In the genomic region with DNA sequence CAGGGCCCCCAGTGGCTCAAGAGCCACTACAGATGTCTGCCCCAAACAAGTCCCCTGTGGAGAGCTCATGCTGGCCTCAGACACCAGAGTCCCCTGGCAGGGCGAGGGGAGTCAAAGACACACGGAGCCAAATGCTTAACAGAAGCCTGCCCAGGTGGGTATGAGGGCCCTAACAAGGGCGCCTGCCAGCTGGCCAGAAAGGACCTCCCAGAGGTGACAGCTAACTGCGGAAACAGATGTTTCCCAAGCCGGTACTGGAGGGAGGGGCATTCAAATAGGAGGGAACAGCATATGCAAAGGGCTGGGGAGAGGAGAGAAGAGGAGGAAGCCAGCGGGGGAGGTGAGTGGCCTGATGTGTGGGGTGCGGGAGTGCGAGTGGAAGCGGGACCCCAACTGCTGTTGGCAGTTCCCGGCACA, we compare ENCODE assay signal across 9 cellular contexts. TPM values are rescaled to one million over a fixed set of nuclear protein-coding genes. Genes with fewer than 3 reads are reported as not detected.
DNase-seq lines count a peak whose midpoint lies in the region; ATAC-seq, FAIRE-seq and TF ChIP-seq lines count a peak whose summit lies in the region.
"Had no signal": no experiment of that assay in that cellular context is flagged by ENCODE, and none has a peak within 500 bp of the region (broad histone marks: within the 10 kb centered on the region; RNA-seq: fewer than 3 reads in every experiment).

No MANE protein-coding gene starts in this region.

- peak; percentile 57 for TF ChIP-seq POLR2A in GM19099 (IDR thresholded peaks at IDR 0.05; ENCODE audit: extremely low read depth, insufficient read length, low read depth)

- H3K4me3 Mint-ChIP-seq in CD14-positive monocyte (peak overlapping the region; percentile 89 to 98), astrocyte (ENCODE audit: unreplicated experiment) (peak overlapping the region; percentile 80)
- H3K4me3 Mint-ChIP-seq in naive thymus-derived CD8-positive, alpha-beta T cell: peak overlapping the region; percentile 62 to 91 (median 83)

- H2AFZ ChIP-seq in astrocyte (ENCODE audit: low read depth, low read length): no peak overlapping the region

- intact Hi-C loops in CD14-positive monocyte (cut with micrococcal nuclease): loop anchor here (5.0 to 10.0 kb wide), 4 partner anchors 37 to 284 kb away; partner anchors contain the start of genes DOK3 (in 1 of the 2), PDLIM7 (in 1 of the 2) and TMED9 (in 1 of the 2)

- H3K9ac ChIP-seq in astrocyte (ENCODE audit: low read length): peak overlapping the region; percentile 78

- POLR2A ChIA-PET in naive thymus-derived CD8-positive, alpha-beta T cell (lab: Charles Lee): interaction anchor here (1.0 to 3.3 kb wide), 6 partner anchors 13 to 161 kb away, joined by 3 to 10 read pairs (median 7); partner anchors contain the start of genes LMAN2 and RGS14

- peaks cover 27% of the 10 kb centered on the region for H3K79me2 ChIP-seq in astrocyte (ENCODE audit: insufficient read depth, low read length)

- H3K27me3 Mint-ChIP-seq in CD14-positive monocyte (ENCODE audit: low read depth in 3 of 3) (peaks cover 0 to 3% (median 0%) of the 10 kb centered on the region in 3 donors), astrocyte (ENCODE audit: low read depth, unreplicated experiment) (no peaks in the 10 kb centered on the region)
- peaks cover 0 to 4% (median 0%) of the 10 kb centered on the region in 5 donors for H3K27me3 Mint-ChIP-seq in naive thymus-derived CD8-positive, alpha-beta T cell

- peak overlapping the region; percentile 34 for H3K4me3 ChIP-seq in astrocyte (ENCODE audit: insufficient read depth, low read depth, low read length)

- ATAC-seq in naive thymus-derived CD8-positive, alpha-beta T cell: no peak
- ATAC-seq in HG02870 (IDR thresholded peaks at IDR 0.05; ENCODE audit: unreplicated experiment): no peak

- FAIRE-seq in astrocyte (lab: Jason Lieb, UNC): no peak
- FAIRE-seq: TTC549 had no signal

- H3K36me3 Mint-ChIP-seq in CD14-positive monocyte (peaks cover 13 to 24% of the 10 kb centered on the region in 2 donors), astrocyte (ENCODE audit: low read depth, unreplicated experiment) (peaks cover 13% of the 10 kb centered on the region)
- H3K36me3 Mint-ChIP-seq in naive thymus-derived CD8-positive, alpha-beta T cell: peaks cover 0 to 13% (median 6%) of the 10 kb centered on the region in 3 donors

- H3K9me3 Mint-ChIP-seq in CD14-positive monocyte (peaks cover 0 to 3% (median 0%) of the 10 kb centered on the region in 7 donors), astrocyte (ENCODE audit: unreplicated experiment) (no peaks in the 10 kb centered on the region)
- no peaks in the 10 kb centered on the region for H3K9me3 Mint-ChIP-seq in naive thymus-derived CD8-positive, alpha-beta T cell

- peaks cover 19% of the 10 kb centered on the region for H3K4me1 ChIP-seq in astrocyte (ENCODE audit: insufficient read depth, low read length)

- H3K9me3 ChIP-seq in astrocyte (ENCODE audit: insufficient read depth, low read depth, low read length): no peaks in the 10 kb centered on the region

- peak overlapping the region; percentile 97 for H3K4me2 ChIP-seq in astrocyte (ENCODE audit: low read length)

- no peak overlapping the region for H3K27ac ChIP-seq in astrocyte (ENCODE audit: low read depth, low read length)

- TF ChIP-seq CTCF in CD14-positive monocyte (IDR thresholded peaks at IDR 0.05) (no peak), astrocyte (IDR thresholded peaks at IDR 0.05; ENCODE audit: insufficient read depth, low read depth, low read length) (no peak)

- H3K27ac Mint-ChIP-seq in CD14-positive monocyte (peak overlapping the region; percentile 64 to 95 (median 85)), astrocyte (ENCODE audit: unreplicated experiment) (peak overlapping the region; percentile 81)
- H3K27ac Mint-ChIP-seq in naive thymus-derived CD8-positive, alpha-beta T cell: peak overlapping the region in 7 of 10 donors; percentile 40 to 83 (median 56)

- DNase-seq in CD14-positive monocyte (ENCODE audit: low spot score) (no peak), NCI-H524 treated with DMSO at 0.1 percent for 48 hours (lab: John Stamatoyannopoulos, UW) (peak; percentile 32), astrocyte (ENCODE audit: low read depth) (no peak), activated gamma-delta T cell (lab: John Stamatoyannopoulos, UW) (no peak), SW 1271 (lab: John Stamatoyannopoulos, UW) (no peak)
- DNase-seq in naive thymus-derived CD8-positive, alpha-beta T cell: no peak

- H3K27me3 ChIP-seq in astrocyte (ENCODE audit: insufficient read depth, low read length): no peaks in the 10 kb centered on the region

- H4K20me1 ChIP-seq in astrocyte (ENCODE audit: insufficient read depth, low read length): peaks cover 39% of the 10 kb centered on the region

- H3K4me1 Mint-ChIP-seq in CD14-positive monocyte: peaks cover 70% of the 10 kb centered on the region
- peaks cover 9% of the 10 kb centered on the region for H3K4me1 Mint-ChIP-seq in astrocyte (ENCODE audit: low read depth, unreplicated experiment)
- peaks cover 13 to 51% (median 34%) of the 10 kb centered on the region in 4 donors for H3K4me1 Mint-ChIP-seq in naive thymus-derived CD8-positive, alpha-beta T cell

- peaks cover 10% of the 10 kb centered on the region for H3K36me3 ChIP-seq in astrocyte (ENCODE audit: insufficient read depth, low read length)

RNA-seq across cellular contexts. Expression of gene MXD3, which starts 0.9 kb away (rescaled TPM):
- polyA plus RNA-seq in CD14-positive monocyte: 10 to 100 TPM; 21.5 to 25.5 TPM
- total RNA-seq in astrocyte: 2.3 and 2.8 TPM in 2 replicates
- 10 to 100 TPM; 13.6 to 18.1 TPM for total RNA-seq in naive thymus-derived CD8-positive, alpha-beta T cell
- polyA plus RNA-seq in naive thymus-derived CD8-positive, alpha-beta T cell: 1 to 10 TPM in 1 of 3 donors, under 1 TPM in 2; 0.07 to 1.1 (median 0.44) TPM

RNA-seq across cellular contexts. Expression of gene PRELID1, which starts 7.2 kb away (rescaled TPM):
- polyA plus RNA-seq in CD14-positive monocyte: 100 to 1,000 TPM; 490 to 510 TPM
- total RNA-seq in astrocyte: 178 and 196 TPM in 2 replicates
- 10 to 100 TPM; 54.2 to 61.4 TPM for total RNA-seq in naive thymus-derived CD8-positive, alpha-beta T cell
- polyA plus RNA-seq in naive thymus-derived CD8-positive, alpha-beta T cell: 100 to 1,000 TPM; 163 to 204 (median 180) TPM

RNA-seq across cellular contexts. Expression of gene RAB24, which starts 7.2 kb away (rescaled TPM):
- polyA plus RNA-seq in CD14-positive monocyte: 10 to 100 TPM; 74.3 to 94.4 TPM
- 31.7 and 36.4 TPM in 2 replicates for total RNA-seq in astrocyte
- total RNA-seq in naive thymus-derived CD8-positive, alpha-beta T cell: 10 to 100 TPM; 23.3 TPM
- 10 to 100 TPM; 20.8 to 26.9 (median 26.1) TPM for polyA plus RNA-seq in naive thymus-derived CD8-positive, alpha-beta T cell

RNA-seq across cellular contexts. Expression of gene LMAN2, which starts 40.7 kb away (rescaled TPM):
- polyA plus RNA-seq in CD14-positive monocyte: 100 to 1,000 TPM; 259 to 275 TPM
- total RNA-seq in astrocyte: 103 and 106 TPM in 2 replicates
- 10 to 100 TPM; 77.1 to 89.0 TPM for total RNA-seq in naive thymus-derived CD8-positive, alpha-beta T cell
- 100 to 1,000 TPM; 212 to 243 (median 242) TPM for polyA plus RNA-seq in naive thymus-derived CD8-positive, alpha-beta T cell

RNA-seq across cellular contexts. Expression of gene RGS14, which starts 47.0 kb away (rescaled TPM):
- 10 to 100 TPM; 35.4 to 43.5 TPM for polyA plus RNA-seq in CD14-positive monocyte
- 7.8 and 11.3 TPM in 2 replicates for total RNA-seq in astrocyte
- total RNA-seq in naive thymus-derived CD8-positive, alpha-beta T cell: 100 to 1,000 TPM; 117 to 122 TPM
- 10 to 100 TPM; 40.9 to 89.3 (median 45.9) TPM for polyA plus RNA-seq in naive thymus-derived CD8-positive, alpha-beta T cell
